13 cellular contexts compared by ENCODE assay signal in genomic region chr5:17261075-17261474, GRCh38. TPM values are rescaled to one million over a fixed set of nuclear protein-coding genes. Genes with fewer than 3 reads are reported as not detected.
DNase-seq lines count a peak whose midpoint lies in the region; ATAC-seq and TF ChIP-seq lines count a peak whose summit lies in the region.
"Had no signal": no experiment of that assay in that cellular context is flagged by ENCODE, and none has a peak within 500 bp of the region (broad histone marks: within the 10 kb centered on the region; RNA-seq: fewer than 3 reads in every experiment).

No MANE protein-coding gene starts in this region.

- intact Hi-C loops in posterior vena cava (cut with DNase I) (no loop called here), breast epithelium (cut with DNase I; ENCODE audit: low total_unique reads) (no loop called here)

- peaks cover 28% of the 10 kb centered on the region for H3K36me3 Mint-ChIP-seq in memory B cell

- H3K4me3 ChIP-seq in breast epithelium = no peak overlapping the region

- H3K4me3 Mint-ChIP-seq in memory B cell = no peak overlapping the region
- H3K4me3 Mint-ChIP-seq: CD14-positive monocyte had no signal

- TF ChIP-seq CTCF in breast epithelium (IDR thresholded peaks at IDR 0.05) = no peak

- H3K4me1 ChIP-seq in breast epithelium = no peaks in the 10 kb centered on the region

- DNase-seq in NCI-H748 (lab: John Stamatoyannopoulos, UW; ENCODE audit: unreplicated experiment) = peak; percentile 66
- no peak for DNase-seq in NCI-H748 treated with DMSO at 0.1 percent for 48 hours (lab: John Stamatoyannopoulos, UW)
- DNase-seq in NCI-H526 treated with DMSO at 0.1 percent for 48 hours (lab: John Stamatoyannopoulos, UW) = peak; percentile 50
- DNase-seq in amniotic epithelial cell (ENCODE audit: low read depth) = peak; percentile 53
- no peak for DNase-seq in memory B cell (ENCODE audit: low spot score in 2 of 2)
- DNase-seq in posterior vena cava (ENCODE audit: low spot score) = no peak
- no peak for DNase-seq in breast epithelium (ENCODE audit: low spot score in 2 of 2)
- DNase-seq: H7, NCI-H1417 treated with DMSO at 0.1 percent for 48 hours had no signal

- no peaks in the 10 kb centered on the region for H3K9me3 ChIP-seq in breast epithelium

- H3K27ac ChIP-seq in breast epithelium = no peak overlapping the region

- no peaks in the 10 kb centered on the region for H3K36me3 ChIP-seq in breast epithelium

- peaks cover 6% of the 10 kb centered on the region for H3K9me3 Mint-ChIP-seq in memory B cell

- H3K27me3 Mint-ChIP-seq in memory B cell = no peaks in the 10 kb centered on the region

- H3K27ac Mint-ChIP-seq in memory B cell = peak overlapping the region; percentile 76
- H3K27ac Mint-ChIP-seq: CD14-positive monocyte had no signal

- peaks cover 61% of the 10 kb centered on the region for H3K4me1 Mint-ChIP-seq in memory B cell

- no peak for ATAC-seq in memory B cell (ENCODE audit: low read depth)
- ATAC-seq in esophagus mucosa = no peak
- ATAC-seq: Panc1 had no signal

- no peaks in the 10 kb centered on the region for H3K27me3 ChIP-seq in breast epithelium

- TF ChIP-seq POLR2A in breast epithelium (IDR thresholded peaks at IDR 0.05) = no peak

RNA-seq across cellular contexts. Expression of gene BASP1, which starts 43.6 kb away (rescaled TPM):
- total RNA-seq in posterior vena cava (10 to 100 TPM; 25.2 to 31.4 TPM), breast epithelium (10 to 100 TPM; 19.9 to 50.1 (median 34.9) TPM), esophagus mucosa (4.9 TPM)
- total RNA-seq: HT-29 had no signal

Comparison
In these comparisons a context has a peak if more than half of its experiments do, and no peak if none do; other contexts are left out.
1. DNase-seq: peak in NCI-H748 (single experiment), NCI-H526 treated with DMSO at 0.1 percent for 48 hours (single experiment) and amniotic epithelial cell (single experiment); none in NCI-H748 treated with DMSO at 0.1 percent for 48 hours (single experiment), memory B cell (0 of 2), posterior vena cava (single experiment) and breast epithelium (0 of 2).